8 cellular contexts compared by ENCODE assay signal in the genomic region with DNA sequence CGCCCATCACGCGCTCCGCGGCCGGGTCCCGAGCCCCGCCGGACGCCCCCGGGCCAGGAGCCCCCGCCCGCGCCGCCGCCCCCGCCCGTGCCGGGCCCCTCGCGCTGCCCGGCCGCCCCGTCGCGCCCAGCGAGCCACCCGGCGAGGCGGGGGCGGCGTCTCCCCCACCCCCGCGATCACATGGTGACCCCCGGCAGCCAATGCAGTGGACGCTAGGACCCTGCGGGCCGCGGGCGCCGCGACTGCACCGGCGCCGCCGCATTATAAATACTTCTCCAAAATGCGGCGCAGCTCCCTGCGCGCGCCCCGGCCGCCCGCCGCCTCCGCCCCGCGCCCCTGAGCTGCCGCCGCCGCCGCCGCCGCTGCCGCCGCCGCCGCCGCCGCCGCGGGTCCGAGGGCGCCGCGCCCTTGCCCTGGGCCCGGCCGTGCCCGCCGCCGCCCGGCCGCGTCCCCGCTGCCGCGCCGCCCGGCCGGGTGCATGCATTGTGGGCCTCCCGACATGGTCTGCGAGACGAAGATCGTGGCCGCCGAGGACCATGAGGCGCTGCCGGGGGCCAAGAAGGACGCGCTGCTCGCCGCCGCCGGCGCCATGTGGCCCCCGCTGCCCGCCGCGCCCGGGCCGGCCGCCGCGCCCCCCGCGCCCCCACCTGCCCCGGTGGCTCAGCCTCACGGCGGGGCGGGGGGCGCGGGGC. TPM values are rescaled to one million over a fixed set of nuclear protein-coding genes. Genes with fewer than 3 reads are reported as not detected.
DNase-seq lines count a peak whose midpoint lies in the region; ATAC-seq lines count a peak whose summit lies in the region.

A gene with protein sequence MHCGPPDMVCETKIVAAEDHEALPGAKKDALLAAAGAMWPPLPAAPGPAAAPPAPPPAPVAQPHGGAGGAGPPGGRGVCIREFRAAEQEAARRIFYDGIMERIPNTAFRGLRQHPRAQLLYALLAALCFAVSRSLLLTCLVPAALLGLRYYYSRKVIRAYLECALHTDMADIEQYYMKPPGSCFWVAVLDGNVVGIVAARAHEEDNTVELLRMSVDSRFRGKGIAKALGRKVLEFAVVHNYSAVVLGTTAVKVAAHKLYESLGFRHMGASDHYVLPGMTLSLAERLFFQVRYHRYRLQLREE (plus strand): TSS at position 294 of the 692 bp plus-strand sequence. CDS start 185 bp downstream, at position 479.

- no peaks in the 10 kb centered on the region for H3K9me3 Mint-ChIP-seq in activated T-helper 1 cell treated with anti-CD3 and anti-CD28 coated beads, Interleukin-12 subunit alpha, Interleukin-12 subunit beta, Interleukin-2, Interleukin-4 antibody, amounts not matched to agents 30 ng/mL and 10 ng/mL and 1 ng/mL, durations not matched to agents 14 hours and 24 hours and 36 hours

- peaks cover 39% of the 10 kb centered on the region for H3K27me3 Mint-ChIP-seq in activated T-helper 1 cell treated with anti-CD3 and anti-CD28 coated beads, Interleukin-12 subunit alpha, Interleukin-12 subunit beta, Interleukin-2, Interleukin-4 antibody, amounts not matched to agents 30 ng/mL and 10 ng/mL and 1 ng/mL, durations not matched to agents 14 hours and 24 hours and 36 hours (ENCODE audit: insufficient read depth)

- intact Hi-C loops in activated T-helper 1 cell treated with anti-CD3 and anti-CD28 coated beads, Interleukin-12 subunit alpha, Interleukin-12 subunit beta, Interleukin-2, Interleukin-4 antibody, amounts not matched to agents 30 ng/mL and 10 ng/mL and 1 ng/mL, durations not matched to agents 14 hours and 24 hours and 36 hours (cut with micrococcal nuclease), result loop anchor here (2.0 kb wide), 1 partner anchor 18 kb away; a partner anchor contains a TSS
- intact Hi-C loops in left ventricle myocardium superior (cut with micrococcal nuclease), result no loop called here

- no peaks in the 10 kb centered on the region for H3K4me1 Mint-ChIP-seq in activated T-helper 1 cell treated with anti-CD3 and anti-CD28 coated beads, Interleukin-12 subunit alpha, Interleukin-12 subunit beta, Interleukin-2, Interleukin-4 antibody, amounts not matched to agents 30 ng/mL and 10 ng/mL and 1 ng/mL, durations not matched to agents 14 hours and 24 hours and 36 hours (ENCODE audit: low read depth)

- peak within 1 kb of the TSS; percentile 37 for H3K4me3 Mint-ChIP-seq in activated T-helper 1 cell treated with anti-CD3 and anti-CD28 coated beads, Interleukin-12 subunit alpha, Interleukin-12 subunit beta, Interleukin-2, Interleukin-4 antibody, amounts not matched to agents 30 ng/mL and 10 ng/mL and 1 ng/mL, durations not matched to agents 14 hours and 24 hours and 36 hours

- ATAC-seq in left ventricle myocardium superior (peak; percentile 31), GM19351 (IDR thresholded peaks at IDR 0.05; ENCODE audit: unreplicated experiment) (no peak), GM18520 (IDR thresholded peaks at IDR 0.05; ENCODE audit: unreplicated experiment) (no peak)

- H3K36me3 Mint-ChIP-seq in activated T-helper 1 cell treated with anti-CD3 and anti-CD28 coated beads, Interleukin-12 subunit alpha, Interleukin-12 subunit beta, Interleukin-2, Interleukin-4 antibody, amounts not matched to agents 30 ng/mL and 10 ng/mL and 1 ng/mL, durations not matched to agents 14 hours and 24 hours and 36 hours (ENCODE audit: low read depth), result no peaks in the 10 kb centered on the region

- in situ Hi-C loops in G401 (cut with HindIII; ENCODE audit: low sequenced_read_pairs), result no loop called here

- peak; percentile 80 for DNase-seq in G401 (ENCODE audit: low spot score)
- DNase-seq in NCI-H1048 (lab: John Stamatoyannopoulos, UW), result peak; percentile 16
- DNase-seq in activated T-helper 1 cell treated with anti-CD3 and anti-CD28 coated beads, Interleukin-12 subunit alpha, Interleukin-12 subunit beta, Interleukin-2, Interleukin-4 antibody, amounts not matched to agents 30 ng/mL and 10 ng/mL and 1 ng/mL, durations not matched to agents 14 hours and 24 hours and 36 hours (ENCODE audit: low spot score), result no peak
- DNase-seq in left ventricle myocardium superior, result peak; percentile 55
- DNase-seq in putamen (ENCODE audit: low spot score), result peak; percentile 81
- DNase-seq in AG20443 (ENCODE audit: low spot score), result no peak

- H3K27ac Mint-ChIP-seq in activated T-helper 1 cell treated with anti-CD3 and anti-CD28 coated beads, Interleukin-12 subunit alpha, Interleukin-12 subunit beta, Interleukin-2, Interleukin-4 antibody, amounts not matched to agents 30 ng/mL and 10 ng/mL and 1 ng/mL, durations not matched to agents 14 hours and 24 hours and 36 hours, result no peak within 1 kb of the TSS

RNA-seq across cellular contexts. Expression of the gene that starts here (rescaled TPM):
- 9.5 and 11.4 TPM in 2 replicates for total RNA-seq in G401 (2014; rRNA removed; shearing (Covaris generic))
- 7.4 and 8.0 TPM in 2 replicates for total RNA-seq in activated T-helper 1 cell treated with anti-CD3 and anti-CD28 coated beads, Interleukin-12 subunit alpha, Interleukin-12 subunit beta, Interleukin-2, Interleukin-4 antibody, amounts not matched to agents 30 ng/mL and 10 ng/mL and 1 ng/mL, durations not matched to agents 14 hours and 24 hours and 36 hours
- total RNA-seq in left ventricle myocardium superior, result 0.82 TPM

Comparison
In these comparisons a context has a peak if more than half of its experiments do, and no peak if none do; other contexts are left out.
1. Peak in DNase-seq and ATAC-seq in left ventricle myocardium superior; RNA of the gene not detected or under 1 TPM.
2. DNase-seq: peak in G401 (single experiment), NCI-H1048 (single experiment) and putamen (single experiment); none in activated T-helper 1 cell treated with anti-CD3 and anti-CD28 coated beads, Interleukin-12 subunit alpha, Interleukin-12 subunit beta, Interleukin-2, Interleukin-4 antibody, amounts not matched to agents 30 ng/mL and 10 ng/mL and 1 ng/mL, durations not matched to agents 14 hours and 24 hours and 36 hours (single experiment) and AG20443 (single experiment).